In genomic region chr6:142275146-142276006, GRCh38 we compare ENCODE assay signal across 1 cellular context.
TF ChIP-seq lines count a peak whose summit lies in the region.

No MANE protein-coding gene starts in this region.

TF ChIP-seq in H1, 55 proteins besides CTCF, POLR2A, EP300 and RAD21:
- TF ChIP-seq ATF2 (IDR thresholded peaks at IDR 0.05; ENCODE audit: low read length) (no peak), SP2 (IDR thresholded peaks at IDR 0.05; ENCODE audit: low read length) (no peak), SAP30 (IDR thresholded peaks at IDR 0.05; ENCODE audit: insufficient read depth, insufficient replicate concordance, low read length) (no peak), SUZ12 (IDR thresholded peaks at IDR 0.05; ENCODE audit: low read length) (no peak)
